Comparison of ENCODE assay signal across 30 cellular contexts in the genomic region with DNA sequence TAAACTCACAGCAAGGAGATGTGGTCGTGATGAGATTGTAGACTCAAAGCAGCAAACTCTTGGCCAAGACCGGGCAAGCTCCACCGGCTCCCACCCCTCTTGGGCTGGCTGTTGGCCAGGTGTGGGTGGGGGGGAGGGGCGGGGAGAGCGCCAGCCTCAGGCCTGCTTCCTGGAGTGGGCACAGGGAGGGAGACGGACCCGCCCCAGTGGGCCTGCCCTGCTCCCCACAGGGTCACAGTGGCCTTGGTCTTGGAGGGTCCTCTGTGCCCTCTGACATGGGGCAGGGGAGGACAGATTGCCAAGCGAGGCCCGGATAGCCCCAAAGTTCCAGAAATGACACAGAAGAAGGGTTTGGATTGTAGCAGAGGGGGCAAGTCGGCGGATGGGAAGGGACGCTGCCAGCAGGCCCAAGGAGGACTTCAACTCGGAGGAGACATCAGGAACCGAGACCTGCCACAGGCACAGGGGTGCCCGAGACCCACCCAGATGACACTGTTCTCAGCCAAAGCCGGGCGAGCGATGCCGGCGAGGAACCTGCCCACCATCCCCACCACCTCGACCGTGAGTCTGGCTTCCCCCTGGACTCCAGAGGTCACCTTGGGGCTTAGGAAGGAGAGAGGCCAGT.
"Had no signal": no experiment of that assay in that cellular context is flagged by ENCODE, and none has a peak within 500 bp of the region (broad histone marks: within the 10 kb centered on the region; RNA-seq: fewer than 3 reads in every experiment).

No MANE protein-coding gene starts in this region.

- H3K27me3 ChIP-seq: brain microvascular endothelial cell had no signal

- H3K36me3 Mint-ChIP-seq: activated CD8-positive, alpha-beta memory T cell treated with anti-CD3 and anti-CD28 coated beads, Interleukin-2, amount 10 ng/mL, durations not matched to agents 7 days and 5 days; activated naive CD4-positive, alpha-beta T cell treated with anti-CD3 and anti-CD28 coated beads, Interleukin-2, amount 10 ng/mL, durations not matched to agents 7 days and 5 days; activated naive CD8-positive, alpha-beta T cell had no signal

- H3K9me3 Mint-ChIP-seq: activated naive CD8-positive, alpha-beta T cell treated with anti-CD3 and anti-CD28 coated beads, Interleukin-2, amount 50 U/mL, for 24 hours had no signal

- DNase-seq: activated CD4-positive, alpha-beta memory T cell treated with anti-CD3 and anti-CD28 coated beads, Interleukin-2, amount 10 ng/mL, durations not matched to agents 7 days and 5 days; activated CD4-positive, alpha-beta T cell treated with anti-CD3 and anti-CD28 coated beads for 1 hour; activated CD4-positive, alpha-beta T cell treated with anti-CD3 and anti-CD28 coated beads for 48 hours; activated CD4-positive, CD25-positive, alpha-beta regulatory T cell; activated CD8-positive, alpha-beta memory T cell treated with anti-CD3 and anti-CD28 coated beads for 24 hours; activated CD8-positive, alpha-beta memory T cell treated with anti-CD3 and anti-CD28 coated beads, Interleukin-2, amount 10 ng/mL, durations not matched to agents 7 days and 5 days; activated CD8-positive, alpha-beta memory T cell treated with anti-CD3 and anti-CD28 coated beads, Interleukin-2, amount 50 U/mL, for 48 hours; activated effector memory CD4-positive, alpha-beta T cell treated with Interleukin-2 at 50 U/mL for 16 hours; activated naive CD4-positive, alpha-beta T cell treated with anti-CD3 and anti-CD28 coated beads, Interleukin-2, amount 10 ng/mL, durations not matched to agents 7 days and 5 days; activated naive CD8-positive, alpha-beta T cell treated with anti-CD3 and anti-CD28 coated beads, Interleukin-2, amount 50 U/mL, for 24 hours; activated T-cell treated with anti-CD3 and anti-CD28 coated beads, Interleukin-2, amount 50 U/mL, for 48 hours; anterior cingulate cortex; brain microvascular endothelial cell; Kasumi-1; KG1; MM.1S; MV-4-11; NCI-H1092; NCI-H1436 treated with DMSO at 0.1 percent for 48 hours; NCI-H1694 treated with DMSO at 0.1 percent for 48 hours; NCI-H2029; NCI-H345; NCI-H524 treated with DMSO at 0.1 percent for 48 hours; SW 1271; T-helper 1 cell; T-helper 2 cell; T-helper 9 cell; WERI-Rb-1 had no signal

- H3K4me3 Mint-ChIP-seq: activated CD4-positive, alpha-beta memory T cell treated with anti-CD3 and anti-CD28 coated beads, Interleukin-2, amount 10 ng/mL, durations not matched to agents 7 days and 5 days; activated CD8-positive, alpha-beta memory T cell treated with anti-CD3 and anti-CD28 coated beads, Interleukin-2, amount 10 ng/mL, durations not matched to agents 7 days and 5 days; activated naive CD4-positive, alpha-beta T cell treated with anti-CD3 and anti-CD28 coated beads, Interleukin-2, amount 10 ng/mL, durations not matched to agents 7 days and 5 days; activated naive CD8-positive, alpha-beta T cell; activated naive CD8-positive, alpha-beta T cell treated with anti-CD3 and anti-CD28 coated beads, Interleukin-2, amount 50 U/mL, for 24 hours had no signal

- H3K36me3 ChIP-seq: brain microvascular endothelial cell, WERI-Rb-1 had no signal

- H3K27me3 Mint-ChIP-seq: activated CD4-positive, alpha-beta memory T cell treated with anti-CD3 and anti-CD28 coated beads, Interleukin-2, amount 10 ng/mL, durations not matched to agents 7 days and 5 days; activated CD8-positive, alpha-beta memory T cell treated with anti-CD3 and anti-CD28 coated beads, Interleukin-2, amount 10 ng/mL, durations not matched to agents 7 days and 5 days; activated naive CD4-positive, alpha-beta T cell treated with anti-CD3 and anti-CD28 coated beads, Interleukin-2, amount 10 ng/mL, durations not matched to agents 7 days and 5 days; activated naive CD8-positive, alpha-beta T cell; activated naive CD8-positive, alpha-beta T cell treated with anti-CD3 and anti-CD28 coated beads, Interleukin-2, amount 50 U/mL, for 24 hours had no signal

- H3K4me1 Mint-ChIP-seq: activated CD4-positive, alpha-beta memory T cell treated with anti-CD3 and anti-CD28 coated beads, Interleukin-2, amount 10 ng/mL, durations not matched to agents 7 days and 5 days; activated CD8-positive, alpha-beta memory T cell treated with anti-CD3 and anti-CD28 coated beads, Interleukin-2, amount 10 ng/mL, durations not matched to agents 7 days and 5 days; activated naive CD4-positive, alpha-beta T cell treated with anti-CD3 and anti-CD28 coated beads, Interleukin-2, amount 10 ng/mL, durations not matched to agents 7 days and 5 days; activated naive CD8-positive, alpha-beta T cell treated with anti-CD3 and anti-CD28 coated beads, Interleukin-2, amount 50 U/mL, for 24 hours had no signal

- H3K27ac Mint-ChIP-seq: activated CD4-positive, alpha-beta memory T cell treated with anti-CD3 and anti-CD28 coated beads, Interleukin-2, amount 10 ng/mL, durations not matched to agents 7 days and 5 days; activated CD8-positive, alpha-beta memory T cell treated with anti-CD3 and anti-CD28 coated beads, Interleukin-2, amount 10 ng/mL, durations not matched to agents 7 days and 5 days; activated naive CD4-positive, alpha-beta T cell treated with anti-CD3 and anti-CD28 coated beads, Interleukin-2, amount 10 ng/mL, durations not matched to agents 7 days and 5 days; activated naive CD8-positive, alpha-beta T cell; activated naive CD8-positive, alpha-beta T cell treated with anti-CD3 and anti-CD28 coated beads, Interleukin-2, amount 50 U/mL, for 24 hours had no signal

- ATAC-seq: activated CD8-positive, alpha-beta memory T cell treated with anti-CD3 and anti-CD28 coated beads, Interleukin-2, amount 10 ng/mL, durations not matched to agents 7 days and 5 days; activated naive CD8-positive, alpha-beta T cell treated with anti-CD3 and anti-CD28 coated beads, Interleukin-2, amount 50 U/mL, for 24 hours; Panc1 had no signal

- H3K27ac ChIP-seq: brain microvascular endothelial cell, WERI-Rb-1 had no signal
